8 cellular contexts compared by ENCODE assay signal in the genomic region with DNA sequence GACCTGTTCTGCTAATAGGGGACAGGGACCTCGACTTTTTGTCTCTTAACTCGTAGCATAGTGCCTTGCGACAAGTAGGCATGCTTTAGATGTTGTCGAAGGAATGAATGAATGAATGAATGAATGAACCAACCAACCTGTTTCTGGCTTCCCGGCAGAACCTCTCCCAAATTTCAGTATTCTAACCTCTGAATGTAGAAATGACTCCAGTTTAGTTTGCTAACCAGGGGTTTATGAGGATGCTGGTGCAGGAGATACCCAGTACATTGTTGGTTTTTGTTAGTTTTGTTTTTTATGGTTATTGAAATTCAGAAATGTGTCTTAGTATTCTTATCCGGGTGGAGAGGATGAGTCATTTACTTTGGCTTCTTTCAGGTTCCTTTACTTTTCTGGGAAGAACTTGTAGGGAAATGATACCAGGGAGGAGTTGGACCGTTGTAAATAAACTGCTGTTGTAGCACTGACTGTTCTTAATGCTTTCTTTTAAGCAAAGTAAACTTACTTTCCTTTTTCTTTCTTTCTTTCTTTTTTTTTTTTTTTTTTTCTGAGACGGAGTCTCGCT. TPM values are rescaled to one million over a fixed set of nuclear protein-coding genes. Genes with fewer than 3 reads are reported as not detected.
DNase-seq lines count a peak whose midpoint lies in the region; ATAC-seq, FAIRE-seq and TF ChIP-seq lines count a peak whose summit lies in the region.

No MANE protein-coding gene starts in this region.

- peak overlapping the region; percentile 95 for H3K4me3 ChIP-seq in PC-9
- peak overlapping the region; percentile 95 for H3K4me3 ChIP-seq in epithelial cell of esophagus (ENCODE audit: low read length)
- peak overlapping the region; percentile 94 for H3K4me3 ChIP-seq in parathyroid adenoma (ENCODE audit: low read depth, low read length)

- peak; percentile 13 for DNase-seq in GM03348 (ENCODE audit: low spot score)
- DNase-seq in PC-9: peak in 1 of 2 experiments; percentile 58
- DNase-seq in epithelial cell of esophagus (ENCODE audit: low read depth): peak; percentile 48
- no peak for DNase-seq in caudate nucleus (lab: John Stamatoyannopoulos, UW)
- no peak for DNase-seq in RCC 7860 (ENCODE audit: low spot score)

- intact Hi-C loops in PC-9 (cut with micrococcal nuclease; ENCODE audit: unreplicated experiment): loop anchor here (2.0 kb wide), 2 partner anchors 53 to 215 kb away; a partner anchor contains a TSS

- CTCF ChIA-PET in PC-9 (lab: Charles Lee): no interaction called here

- peaks cover 8% of the 10 kb centered on the region for H3K4me1 ChIP-seq in PC-9 (replicated peaks; ENCODE audit: insufficient read depth)
- peaks cover 5% of the 10 kb centered on the region for H3K4me1 ChIP-seq in parathyroid adenoma

- H3K9me3 ChIP-seq in PC-9 (ENCODE audit: insufficient read depth, low read depth) (no peaks in the 10 kb centered on the region; the same call in 1 of the 2 replicates), parathyroid adenoma (ENCODE audit: control insufficient read depth, low read length) (no peaks in the 10 kb centered on the region)

- POLR2A ChIA-PET in PC-9 (lab: Charles Lee; ENCODE audit: unreplicated experiment): no interaction called here

- H3K4me2 ChIP-seq in PC-9 (peak overlapping the region; percentile 93), parathyroid adenoma (ENCODE audit: low read length) (peak overlapping the region; percentile 98)

- H3F3A ChIP-seq in PC-9 (ENCODE audit: insufficient read depth, low read depth): peaks cover 13% of the 10 kb centered on the region

- TF ChIP-seq CTCF in PC-9 (conservative IDR thresholded peaks at IDR 0.05): no peak
- TF ChIP-seq CTCF in epithelial cell of esophagus (IDR thresholded peaks at IDR 0.05; ENCODE audit: insufficient read depth, low read depth, low read length, missing control alignments): no peak
- no peak for TF ChIP-seq CTCF in parathyroid adenoma (IDR thresholded peaks at IDR 0.05)

- ATAC-seq in HG03378 (IDR thresholded peaks at IDR 0.05; ENCODE audit: unreplicated experiment) (no peak), HG03025 (IDR thresholded peaks at IDR 0.05; ENCODE audit: low FRiP score, unreplicated experiment) (no peak)

- no TSS peak for BruUV-seq in PC-9 (replicated peaks; lab: Mats Ljungman, UMichigan)

- H3K79me2 ChIP-seq in PC-9 (ENCODE audit: low read depth) (peaks cover 31% of the 10 kb centered on the region), parathyroid adenoma (peaks cover 7% of the 10 kb centered on the region)

- H3K27ac ChIP-seq in PC-9 (peak overlapping the region; percentile 49), parathyroid adenoma (peak overlapping the region; percentile 73), caudate nucleus (ENCODE audit: low read depth, low read length) (no peak overlapping the region)

- no peaks in the 10 kb centered on the region for H4K20me1 ChIP-seq in PC-9 (ENCODE audit: insufficient read depth)

- H3K36me3 ChIP-seq in PC-9 (ENCODE audit: low read depth) (peaks cover 4% of the 10 kb centered on the region; the same call in 1 of the 2 replicates), parathyroid adenoma (ENCODE audit: control insufficient read depth, insufficient read depth, low read length) (no peaks in the 10 kb centered on the region)

- 0 out of 2 replicates have a peak, but pooled peaks cover 6% of the 10 kb centered on the region for H3K9me2 ChIP-seq in PC-9 (ENCODE audit: insufficient read depth)

- FAIRE-seq in RCC 7860 (lab: Jason Lieb, UNC): no peak

- peak overlapping the region; percentile 99 for H2AFZ ChIP-seq in PC-9
- peak overlapping the region; percentile 97 for H2AFZ ChIP-seq in parathyroid adenoma

- H3K9ac ChIP-seq in parathyroid adenoma: no peak overlapping the region

- H3K27me3 ChIP-seq in PC-9 (ENCODE audit: insufficient read depth, low read depth) (no peaks in the 10 kb centered on the region), parathyroid adenoma (ENCODE audit: control insufficient read depth, insufficient read depth, low read length) (no peaks in the 10 kb centered on the region)

RNA-seq across cellular contexts. Expression of a gene that starts 29.6 kb away (rescaled TPM):
- 8.4 and 8.8 TPM in 2 replicates for total RNA-seq in PC-9 (2021)

Comparison
In these comparisons a context has a peak if more than half of its experiments do, and no peak if none do; other contexts are left out.
1. DNase-seq: peak in GM03348 (single experiment) and epithelial cell of esophagus (single experiment); none in caudate nucleus (0 of 61) and RCC 7860 (single experiment).
2. Peak in every context shown above with its lines, with median percentiles within 50 percentile points of each other: H3K4me3 ChIP-seq.